31 cellular contexts compared by ENCODE assay signal in genomic region chr4:94352996-94353395, GRCh38. TPM values are rescaled to one million over a fixed set of nuclear protein-coding genes. Genes with fewer than 3 reads are reported as not detected.
"Had no signal": no experiment of that assay in that cellular context is flagged by ENCODE, and none has a peak within 500 bp of the region (broad histone marks: within the 10 kb centered on the region; RNA-seq: fewer than 3 reads in every experiment).

No MANE protein-coding gene starts in this region.

- H3K9me3 ChIP-seq: esophagus squamous epithelium, heart left ventricle, left lung, mucosa of descending colon, tibial artery had no signal

- H3K36me3 ChIP-seq: esophagus squamous epithelium, heart left ventricle, left lung, tibial artery had no signal

- ATAC-seq: heart left ventricle; left lung; mucosa of descending colon; natural killer cell treated with Interleukin-12 subunit alpha and Interleukin-12 subunit beta and Interleukin-15 and Interleukin-18, amount 100 ng/mL, for 72 hours; right cardiac atrium; stimulated activated memory B cell treated with anti-CD40 and anti-IgM and Interleukin-4, amounts not matched to agents 10 μg/mL and 1 μg/mL and 100 μg/mL, for 72 hours; stimulated activated naive CD8-positive, alpha-beta T cell treated with anti-CD3 and anti-CD28 coated beads, Interleukin-15, amount 100 ng/mL, for 72 hours; T-helper 17 cell had no signal

- H3K4me3 ChIP-seq: esophagus squamous epithelium, heart left ventricle, left lung, lung, mucosa of descending colon, tibial artery had no signal

- H3K27me3 ChIP-seq: esophagus squamous epithelium, heart left ventricle, tibial artery had no signal

- H3K4me1 ChIP-seq: esophagus squamous epithelium, left lung, tibial artery had no signal

- DNase-seq: activated CD4-positive, alpha-beta memory T cell treated with anti-CD3 and anti-CD28 coated beads for 36 hours; activated CD4-positive, alpha-beta T cell treated with anti-CD3 and anti-CD28 coated beads, Interleukin-2, amount 10 ng/mL, durations not matched to agents 24 days and 14 days; activated CD4-positive, CD25-positive, alpha-beta regulatory T cell treated with anti-CD3 and anti-CD28 coated beads, Interleukin-2, amount 50 U/mL, for 72 hours; activated CD8-positive, alpha-beta memory T cell treated with anti-CD3 and anti-CD28 coated beads, Interleukin-2, amount 50 U/mL, for 4 hours; activated effector memory CD4-positive, alpha-beta T cell treated with anti-CD3 and anti-CD28 coated beads, Interleukin-2, amount 50 U/mL, for 16 hours; activated naive CD4-positive, alpha-beta T cell treated with anti-CD3 and anti-CD28 coated beads for 36 hours; activated naive CD8-positive, alpha-beta T cell treated with anti-CD3 and anti-CD28 coated beads, Interleukin-2, amount 10 ng/mL, durations not matched to agents 7 days and 5 days; activated T-cell treated with anti-CD3 and anti-CD28 coated beads, Interleukin-2, amount 50 U/mL, for 1 hour; amygdala; caudate nucleus; dermis blood vessel endothelial cell; effector CD4-positive, alpha-beta T cell; esophagus squamous epithelium; heart left ventricle; left lung; mucosa of descending colon; right cardiac atrium; small intestine; stimulated activated CD4-positive, alpha-beta T cell treated with anti-CD3 and anti-CD28 coated beads, Interleukin-4, amount 100 ng/mL, for 4 hours; stimulated activated CD8-positive, alpha-beta memory T cell treated with anti-CD3 and anti-CD28 coated beads, Interleukin-4, amount 100 ng/mL, for 48 hours; stimulated activated naive CD8-positive, alpha-beta T cell treated with anti-CD3 and anti-CD28 coated beads, Interleukin-15, amount 100 ng/mL, for 72 hours; substantia nigra; T-helper 17 cell; T1000; tibial artery had no signal

RNA-seq across cellular contexts. Expression of gene HPGDS, which starts 10.4 kb away (rescaled TPM):
- total RNA-seq: activated CD4-positive, alpha-beta T cell treated with anti-CD3 and anti-CD28 coated beads, Interleukin-2, amount 10 ng/mL, durations not matched to agents 24 days and 14 days; activated CD8-positive, alpha-beta memory T cell treated with anti-CD3 and anti-CD28 coated beads for 36 hours; activated naive CD4-positive, alpha-beta T cell treated with anti-CD3 and anti-CD28 coated beads for 36 hours; activated naive CD8-positive, alpha-beta T cell treated with anti-CD3 and anti-CD28 coated beads, Interleukin-2, amount 10 ng/mL, durations not matched to agents 7 days and 5 days; activated T-helper 1 cell treated with anti-CD3 and anti-CD28 coated beads, Interleukin-12 subunit alpha, Interleukin-12 subunit beta, Interleukin-2, Interleukin-4 antibody, amounts not matched to agents 30 ng/mL and 10 ng/mL and 1 ng/mL, durations not matched to agents 14 hours and 24 hours and 36 hours; dermis blood vessel endothelial cell; myocyte had no signal
